1 cellular context compared by ENCODE assay signal in the genomic region with DNA sequence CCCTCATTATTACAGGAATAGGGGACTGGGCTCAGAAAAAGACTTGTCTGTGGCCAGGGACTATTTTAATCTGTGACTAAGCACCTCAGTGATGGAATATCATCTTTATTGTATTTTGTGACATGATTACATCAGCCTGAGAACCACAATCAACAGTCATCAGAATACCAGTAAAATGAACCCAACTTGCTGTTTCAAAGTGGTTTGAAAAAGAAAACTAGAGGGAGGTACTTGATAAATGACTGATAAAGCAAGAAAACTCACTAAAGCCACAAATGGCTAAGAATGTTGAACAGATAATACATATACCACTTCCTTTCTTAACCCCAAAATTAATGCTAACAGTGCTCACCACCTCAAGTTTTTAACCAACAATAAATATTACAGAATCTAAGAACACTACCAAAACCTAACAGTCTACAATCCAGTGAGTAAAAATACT.
TF ChIP-seq lines count a peak whose summit lies in the region.

No MANE protein-coding gene starts in this region.

TF ChIP-seq in K562, 482 proteins besides CTCF, POLR2A, EP300 and RAD21 (continued from another document and continues in another):
- TF ChIP-seq, protein P1, sequence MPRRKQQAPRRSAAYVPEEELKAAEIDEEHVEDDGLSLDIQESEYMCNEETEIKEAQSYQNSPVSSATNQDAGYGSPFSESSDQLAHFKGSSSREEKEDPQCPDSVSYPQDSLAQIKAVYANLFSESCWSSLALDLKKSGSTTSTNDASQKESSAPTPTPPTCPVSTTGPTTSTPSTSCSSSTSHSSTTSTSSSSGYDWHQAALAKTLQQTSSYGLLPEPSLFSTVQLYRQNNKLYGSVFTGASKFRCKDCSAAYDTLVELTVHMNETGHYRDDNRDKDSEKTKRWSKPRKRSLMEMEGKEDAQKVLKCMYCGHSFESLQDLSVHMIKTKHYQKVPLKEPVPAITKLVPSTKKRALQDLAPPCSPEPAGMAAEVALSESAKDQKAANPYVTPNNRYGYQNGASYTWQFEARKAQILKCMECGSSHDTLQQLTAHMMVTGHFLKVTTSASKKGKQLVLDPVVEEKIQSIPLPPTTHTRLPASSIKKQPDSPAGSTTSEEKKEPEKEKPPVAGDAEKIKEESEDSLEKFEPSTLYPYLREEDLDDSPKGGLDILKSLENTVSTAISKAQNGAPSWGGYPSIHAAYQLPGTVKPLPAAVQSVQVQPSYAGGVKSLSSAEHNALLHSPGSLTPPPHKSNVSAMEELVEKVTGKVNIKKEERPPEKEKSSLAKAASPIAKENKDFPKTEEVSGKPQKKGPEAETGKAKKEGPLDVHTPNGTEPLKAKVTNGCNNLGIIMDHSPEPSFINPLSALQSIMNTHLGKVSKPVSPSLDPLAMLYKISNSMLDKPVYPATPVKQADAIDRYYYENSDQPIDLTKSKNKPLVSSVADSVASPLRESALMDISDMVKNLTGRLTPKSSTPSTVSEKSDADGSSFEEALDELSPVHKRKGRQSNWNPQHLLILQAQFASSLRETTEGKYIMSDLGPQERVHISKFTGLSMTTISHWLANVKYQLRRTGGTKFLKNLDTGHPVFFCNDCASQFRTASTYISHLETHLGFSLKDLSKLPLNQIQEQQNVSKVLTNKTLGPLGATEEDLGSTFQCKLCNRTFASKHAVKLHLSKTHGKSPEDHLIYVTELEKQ (CRISPR knock-in tag; IDR thresholded peaks at IDR 0.05) = no peak
- TF ChIP-seq, protein P2, sequence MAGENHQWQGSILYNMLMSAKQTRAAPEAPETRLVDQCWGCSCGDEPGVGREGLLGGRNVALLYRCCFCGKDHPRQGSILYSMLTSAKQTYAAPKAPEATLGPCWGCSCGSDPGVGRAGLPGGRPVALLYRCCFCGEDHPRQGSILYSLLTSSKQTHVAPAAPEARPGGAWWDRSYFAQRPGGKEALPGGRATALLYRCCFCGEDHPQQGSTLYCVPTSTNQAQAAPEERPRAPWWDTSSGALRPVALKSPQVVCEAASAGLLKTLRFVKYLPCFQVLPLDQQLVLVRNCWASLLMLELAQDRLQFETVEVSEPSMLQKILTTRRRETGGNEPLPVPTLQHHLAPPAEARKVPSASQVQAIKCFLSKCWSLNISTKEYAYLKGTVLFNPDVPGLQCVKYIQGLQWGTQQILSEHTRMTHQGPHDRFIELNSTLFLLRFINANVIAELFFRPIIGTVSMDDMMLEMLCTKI (IDR thresholded peaks at IDR 0.05; ENCODE audit: partially characterized antibody) = no peak
- TF ChIP-seq E2F1 (CRISPR knock-in tag; IDR thresholded peaks at IDR 0.05) (no peak), NR2C2 (CRISPR knock-in tag; IDR thresholded peaks at IDR 0.05) (no peak), NR2C2 (tag; IDR thresholded peaks at IDR 0.05) (peak; percentile 31; the same call in 1 of the 2 replicates), SIX5 (IDR thresholded peaks at IDR 0.05; ENCODE audit: borderline replicate concordance in 1 of 2, insufficient read depth in 1 of 2, low read depth in 1 of 2, low read length in 2 of 2) (no peak), NR2F6 (CRISPR knock-in tag; IDR thresholded peaks at IDR 0.05) (no peak), HEY1 (CRISPR knock-in tag; IDR thresholded peaks at IDR 0.05; ENCODE audit: borderline replicate concordance) (no peak), HNRNPH1 (optimal IDR thresholded peaks at IDR 0.05; ENCODE audit: low read depth, low read length) (no peak), ZNF699 (CRISPR knock-in tag; IDR thresholded peaks at IDR 0.05; ENCODE audit: insufficient replicate concordance) (no peak), HES1 (IDR thresholded peaks at IDR 0.05; ENCODE audit: low read depth) (no peak), RNF2 (IDR thresholded peaks at IDR 0.05) (peak; percentile 29; the same call in 1 of the 2 replicates), HIVEP1 (CRISPR knock-in tag; IDR thresholded peaks at IDR 0.05) (no peak), SAFB (IDR thresholded peaks at IDR 0.05; ENCODE audit: borderline replicate concordance, low read depth, low read length) (no peak), SMARCA5 (IDR thresholded peaks at IDR 0.05) (no peak), ATF3 (IDR thresholded peaks at IDR 0.05) (peak; percentile 74; the same call in 1 of the 2 replicates), ATF3 (CRISPR knock-in tag; conservative IDR thresholded peaks at IDR 0.05) (no peak), RBM25 (IDR thresholded peaks at IDR 0.05; ENCODE audit: low read depth, low read length, severe bottlenecking) (no peak), IRF2 (CRISPR knock-in tag; IDR thresholded peaks at IDR 0.05) (no peak), SMARCA4 (IDR thresholded peaks at IDR 0.05) (no peak), ETV6 (IDR thresholded peaks at IDR 0.05; ENCODE audit: borderline replicate concordance in 1 of 2, low read depth in 2 of 2, low read length in 1 of 2) (no peak), ETV6 (CRISPR knock-in tag; IDR thresholded peaks at IDR 0.05; ENCODE audit: borderline replicate concordance) (no peak), FOXM1 (IDR thresholded peaks at IDR 0.05; ENCODE audit: low read depth) (peak; percentile 40; the same call in 1 of the 2 replicates), FOXM1 (CRISPR knock-in tag; IDR thresholded peaks at IDR 0.05; ENCODE audit: low read depth) (no peak), ZFX (CRISPR knock-in tag; IDR thresholded peaks at IDR 0.05) (no peak), SLC30A9 (CRISPR knock-in tag; IDR thresholded peaks at IDR 0.05) (no peak), XRCC5 (IDR thresholded peaks at IDR 0.05; ENCODE audit: low read depth, low read length) (no peak), PBX2 (CRISPR knock-in tag; IDR thresholded peaks at IDR 0.05; ENCODE audit: low read depth) (no peak), PBX2 (tag; conservative IDR thresholded peaks at IDR 0.05; ENCODE audit: low read depth) (no peak), ZNF584 (CRISPR knock-in tag; IDR thresholded peaks at IDR 0.05; ENCODE audit: low read depth) (0 out of 2 replicates have a peak, but pooled peaks have one; percentile 51), ZBTB33 (CRISPR knock-in tag; IDR thresholded peaks at IDR 0.05) (no peak), ELK1 (CRISPR knock-in tag; IDR thresholded peaks at IDR 0.05) (no peak), FOXJ2 (tag; IDR thresholded peaks at IDR 0.05) (no peak), STAG1 (CRISPR knock-in tag; IDR thresholded peaks at IDR 0.05; ENCODE audit: borderline replicate concordance) (no peak), TAF1 (IDR thresholded peaks at IDR 0.05; ENCODE audit: control insufficient read depth, extremely low read depth, insufficient read depth, low read length, severe bottlenecking) (no peak), HDAC2 (IDR thresholded peaks at IDR 0.05) (0 out of 2 replicates have a peak, but pooled peaks have one; percentile 16), MAX (CRISPR knock-in tag; IDR thresholded peaks at IDR 0.05) (no peak)
- TF ChIP-seq, protein P3, sequence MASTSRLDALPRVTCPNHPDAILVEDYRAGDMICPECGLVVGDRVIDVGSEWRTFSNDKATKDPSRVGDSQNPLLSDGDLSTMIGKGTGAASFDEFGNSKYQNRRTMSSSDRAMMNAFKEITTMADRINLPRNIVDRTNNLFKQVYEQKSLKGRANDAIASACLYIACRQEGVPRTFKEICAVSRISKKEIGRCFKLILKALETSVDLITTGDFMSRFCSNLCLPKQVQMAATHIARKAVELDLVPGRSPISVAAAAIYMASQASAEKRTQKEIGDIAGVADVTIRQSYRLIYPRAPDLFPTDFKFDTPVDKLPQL (IDR thresholded peaks at IDR 0.05; ENCODE audit: extremely low read depth, insufficient read length) = no peak
